29 cellular contexts compared by ENCODE assay signal in the genomic region with DNA sequence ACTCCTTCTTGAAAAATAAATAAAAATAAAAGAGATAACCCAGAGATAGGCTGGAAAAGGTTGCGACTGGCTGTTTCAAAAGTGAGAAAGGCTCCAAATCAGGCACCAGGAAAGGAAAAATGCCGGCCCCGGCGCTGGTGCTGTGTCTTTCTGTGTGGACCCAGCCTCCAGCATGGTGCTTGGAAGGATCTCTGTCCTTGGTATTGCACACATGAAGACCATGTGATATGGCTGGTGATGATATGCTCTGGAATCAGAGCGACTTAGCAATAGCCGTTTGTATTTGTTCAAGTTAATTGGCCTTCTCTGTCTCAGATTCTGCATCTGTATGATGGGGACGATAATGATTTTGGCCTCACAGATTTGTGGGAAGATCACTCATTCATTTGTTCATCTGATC.
"Had no signal": no experiment of that assay in that cellular context is flagged by ENCODE, and none has a peak within 500 bp of the region (broad histone marks: within the 10 kb centered on the region; RNA-seq: fewer than 3 reads in every experiment).

No MANE protein-coding gene starts in this region.

- H3K4me1 ChIP-seq: testis had no signal

- H3K9me3 ChIP-seq: gastrocnemius medialis, heart left ventricle, mucosa of descending colon, ovary, psoas muscle, sigmoid colon, testis, tibial artery had no signal

- H3K27me3 ChIP-seq: dorsolateral prefrontal cortex, gastrocnemius medialis, ovary, testis, tibial artery had no signal

- H3K4me3 Mint-ChIP-seq: mesothelial cell of epicardium; naive B cell; natural killer cell treated with Interleukin-12 subunit alpha and Interleukin-12 subunit beta and Interleukin-15 and Interleukin-18, amount 100 ng/mL, for 72 hours; stimulated activated effector memory CD8-positive, alpha-beta T cell treated with anti-CD3 and anti-CD28 coated beads, Interleukin-12 subunit alpha, Interleukin-12 subunit beta, amount 100 ng/mL, for 72 hours; type B pancreatic cell had no signal

- DNase-seq: effector CD4-positive, alpha-beta T cell; foreskin fibroblast; gastrocnemius medialis; kidney; mesenchymal stem cell; mucosa of descending colon; naive B cell; occipital lobe; ovary; right cardiac atrium; sigmoid colon; stimulated activated CD4-positive, alpha-beta T cell treated with anti-CD3 and anti-CD28 coated beads, Interleukin-2, amount 100 ng/mL, for 24 hours; stimulated activated CD4-positive, alpha-beta T cell treated with anti-CD3 and anti-CD28 coated beads, Interleukin-4, amount 100 ng/mL, for 24 hours; stimulated activated naive CD4-positive, alpha-beta T cell treated with Interleukin-2 at 50 U/mL for 16 hours; substantia nigra; testis; tibial artery had no signal

- H3K4me2 ChIP-seq: hepatocyte had no signal

- H3K27ac ChIP-seq: epithelial cell of prostate, gastrocnemius medialis, heart left ventricle, hepatocyte, ovary, psoas muscle, sigmoid colon, testis, tibial artery had no signal

- H3K36me3 ChIP-seq: gastrocnemius medialis, heart left ventricle, ovary, sigmoid colon, tibial artery had no signal

- H3K36me3 Mint-ChIP-seq: mesothelial cell of epicardium; stimulated activated effector memory CD8-positive, alpha-beta T cell treated with anti-CD3 and anti-CD28 coated beads, Interleukin-12 subunit alpha, Interleukin-12 subunit beta, amount 100 ng/mL, for 72 hours; type B pancreatic cell had no signal

- H3K27ac Mint-ChIP-seq: mesothelial cell of epicardium; naive B cell; natural killer cell treated with Interleukin-12 subunit alpha and Interleukin-12 subunit beta and Interleukin-15 and Interleukin-18, amount 100 ng/mL, for 72 hours; stimulated activated effector memory CD8-positive, alpha-beta T cell treated with anti-CD3 and anti-CD28 coated beads, Interleukin-12 subunit alpha, Interleukin-12 subunit beta, amount 100 ng/mL, for 72 hours; type B pancreatic cell had no signal

- H3K4me3 ChIP-seq: gastrocnemius medialis, heart left ventricle, hepatocyte, lung, mucosa of descending colon, ovary, psoas muscle, sigmoid colon, testis, tibial artery had no signal

- ATAC-seq: esophagus mucosa; gastrocnemius medialis; heart left ventricle; left lobe of liver; mucosa of descending colon; natural killer cell treated with Interleukin-12 subunit alpha and Interleukin-12 subunit beta and Interleukin-15 and Interleukin-18, amount 100 ng/mL, for 72 hours; psoas muscle; right cardiac atrium; stimulated activated effector memory CD8-positive, alpha-beta T cell treated with anti-CD3 and anti-CD28 coated beads, Interleukin-12 subunit alpha, Interleukin-12 subunit beta, amount 100 ng/mL, for 72 hours had no signal

- H3K9me3 Mint-ChIP-seq: mesothelial cell of epicardium; natural killer cell treated with Interleukin-12 subunit alpha and Interleukin-12 subunit beta and Interleukin-15 and Interleukin-18, amount 100 ng/mL, for 72 hours; stimulated activated effector memory CD8-positive, alpha-beta T cell treated with anti-CD3 and anti-CD28 coated beads, Interleukin-12 subunit alpha, Interleukin-12 subunit beta, amount 100 ng/mL, for 72 hours; type B pancreatic cell had no signal
